Comparison of ENCODE assay signal across 18 cellular contexts in genomic region chr5:8060235-8061139, GRCh38.
DNase-seq lines count a peak whose midpoint lies in the region; ATAC-seq, FAIRE-seq and TF ChIP-seq lines count a peak whose summit lies in the region.
"Had no signal": no experiment of that assay in that cellular context is flagged by ENCODE, and none has a peak within 500 bp of the region (broad histone marks: within the 10 kb centered on the region; RNA-seq: fewer than 3 reads in every experiment).

No MANE protein-coding gene starts in this region.

- H3K9me3 Mint-ChIP-seq in brain (no peaks in the 10 kb centered on the region), neural progenitor cell (no peaks in the 10 kb centered on the region)
- no peaks in the 10 kb centered on the region for H3K9me3 Mint-ChIP-seq in activated naive CD8-positive, alpha-beta T cell treated with anti-CD3 and anti-CD28 coated beads, Interleukin-2, amount 50 U/mL, for 24 hours

- no peaks in the 10 kb centered on the region for H3K79me2 ChIP-seq in neural progenitor cell (ENCODE audit: low read depth)

- no peaks in the 10 kb centered on the region for H3K36me3 Mint-ChIP-seq in brain
- no peaks in the 10 kb centered on the region for H3K36me3 Mint-ChIP-seq in neural progenitor cell
- no peaks in the 10 kb centered on the region for H3K36me3 Mint-ChIP-seq in activated naive CD8-positive, alpha-beta T cell treated with anti-CD3 and anti-CD28 coated beads, Interleukin-2, amount 50 U/mL, for 24 hours (ENCODE audit: low read depth)
- H3K36me3 Mint-ChIP-seq: CD4-positive, CD25-positive, alpha-beta regulatory T cell had no signal

- in situ Hi-C loops in G401 (cut with HindIII; ENCODE audit: low sequenced_read_pairs), result no loop called here

- H3K27ac ChIP-seq in neural progenitor cell, result no peak overlapping the region
- H3K27ac ChIP-seq in lower lobe of right lung, result no peak overlapping the region
- H3K27ac ChIP-seq: prostate gland, upper lobe of right lung had no signal

- H4K20me1 ChIP-seq in neural progenitor cell (ENCODE audit: low read depth), result no peaks in the 10 kb centered on the region

- no peaks in the 10 kb centered on the region for H3K36me3 ChIP-seq in neural progenitor cell
- no peaks in the 10 kb centered on the region for H3K36me3 ChIP-seq in lower lobe of right lung
- H3K36me3 ChIP-seq: prostate gland, upper lobe of right lung had no signal

- DNase-seq in G401 (ENCODE audit: low spot score) (peak; percentile 64), HTR-8/SVneo (ENCODE audit: insufficient read length, low spot score) (no peak), neural progenitor cell (ENCODE audit: low spot score) (no peak), lower lobe of right lung (no peak)
- no peak for DNase-seq in activated naive CD8-positive, alpha-beta T cell treated with anti-CD3 and anti-CD28 coated beads, Interleukin-2, amount 50 U/mL, for 24 hours
- DNase-seq: activated CD4-positive, CD25-positive, alpha-beta regulatory T cell treated with anti-CD3 and anti-CD28 coated beads, Interleukin-2, amount 50 U/mL, for 72 hours; activated effector memory CD4-positive, alpha-beta T cell treated with anti-CD3 and anti-CD28 coated beads, Interleukin-2, amount 50 U/mL, for 16 hours; aorta; CD4-positive, CD25-positive, alpha-beta regulatory T cell; foreskin fibroblast; NCI-H2081 treated with DMSO at 0.1 percent for 48 hours; stimulated activated naive CD4-positive, alpha-beta T cell treated with Interleukin-2 at 50 U/mL for 16 hours; upper lobe of right lung had no signal

- no peak overlapping the region for H3K4me3 ChIP-seq in neural progenitor cell
- no peak overlapping the region for H3K4me3 ChIP-seq in lower lobe of right lung
- H3K4me3 ChIP-seq: prostate gland, upper lobe of right lung had no signal

- ATAC-seq in lower lobe of right lung (no peak), GM21423 (IDR thresholded peaks at IDR 0.05; ENCODE audit: unreplicated experiment) (no peak), HG02642 (IDR thresholded peaks at IDR 0.05; ENCODE audit: poor library complexity, unreplicated experiment) (no peak)
- ATAC-seq in activated naive CD8-positive, alpha-beta T cell treated with anti-CD3 and anti-CD28 coated beads, Interleukin-2, amount 50 U/mL, for 24 hours, result no peak
- ATAC-seq: upper lobe of right lung had no signal

- peaks cover 40% of the 10 kb centered on the region for H3K4me1 Mint-ChIP-seq in brain
- H3K4me1 Mint-ChIP-seq in neural progenitor cell, result peaks cover 17% of the 10 kb centered on the region
- no peaks in the 10 kb centered on the region for H3K4me1 Mint-ChIP-seq in activated naive CD8-positive, alpha-beta T cell treated with anti-CD3 and anti-CD28 coated beads, Interleukin-2, amount 50 U/mL, for 24 hours
- H3K4me1 Mint-ChIP-seq: CD4-positive, CD25-positive, alpha-beta regulatory T cell had no signal

- H3K4me3 Mint-ChIP-seq in brain, result no peak overlapping the region
- H3K4me3 Mint-ChIP-seq in neural progenitor cell, result no peak overlapping the region
- no peak overlapping the region for H3K4me3 Mint-ChIP-seq in activated naive CD8-positive, alpha-beta T cell treated with anti-CD3 and anti-CD28 coated beads, Interleukin-2, amount 50 U/mL, for 24 hours
- H3K4me3 Mint-ChIP-seq: CD4-positive, CD25-positive, alpha-beta regulatory T cell; T-helper 1 cell treated with Interleukin-12 subunit alpha and Interleukin-12 subunit beta and Interleukin-4 antibody, amounts not matched to agents 30 μg/mL and 1 μg/mL, for 36 hours had no signal

- H2AFZ ChIP-seq in neural progenitor cell (replicated peaks), result peak overlapping the region; percentile 72

- H3K27ac Mint-ChIP-seq in brain, result peak overlapping the region in 3 of 5 experiments; percentile 0 to 59 (median 21)
- H3K27ac Mint-ChIP-seq in neural progenitor cell, result peak overlapping the region; percentile 50
- H3K27ac Mint-ChIP-seq in activated naive CD8-positive, alpha-beta T cell treated with anti-CD3 and anti-CD28 coated beads, Interleukin-2, amount 50 U/mL, for 24 hours, result no peak overlapping the region
- H3K27ac Mint-ChIP-seq: CD4-positive, CD25-positive, alpha-beta regulatory T cell; T-helper 1 cell treated with Interleukin-12 subunit alpha and Interleukin-12 subunit beta and Interleukin-4 antibody, amounts not matched to agents 30 μg/mL and 1 μg/mL, for 36 hours had no signal

- H3K27me3 Mint-ChIP-seq in brain (no peaks in the 10 kb centered on the region), neural progenitor cell (ENCODE audit: insufficient read depth, low read depth) (peaks cover 3% of the 10 kb centered on the region)
- H3K27me3 Mint-ChIP-seq in activated naive CD8-positive, alpha-beta T cell treated with anti-CD3 and anti-CD28 coated beads, Interleukin-2, amount 50 U/mL, for 24 hours, result peaks cover 2% of the 10 kb centered on the region
- H3K27me3 Mint-ChIP-seq: CD4-positive, CD25-positive, alpha-beta regulatory T cell had no signal

- TF ChIP-seq CTCF in brain (conservative IDR thresholded peaks at IDR 0.05) (no peak), neural progenitor cell (IDR thresholded peaks at IDR 0.05) (no peak), lower lobe of right lung (IDR thresholded peaks at IDR 0.05) (no peak)

- H3K4me1 ChIP-seq in neural progenitor cell, result peaks cover 5% of the 10 kb centered on the region
- no peaks in the 10 kb centered on the region for H3K4me1 ChIP-seq in lower lobe of right lung
- H3K4me1 ChIP-seq: prostate gland, upper lobe of right lung had no signal

- H3K27me3 ChIP-seq in neural progenitor cell (no peaks in the 10 kb centered on the region), lower lobe of right lung (ENCODE audit: low read depth) (no peaks in the 10 kb centered on the region)
- H3K27me3 ChIP-seq: upper lobe of right lung had no signal

- H3K4me2 ChIP-seq in neural progenitor cell, result no peak overlapping the region

- peak; percentile 48 for FAIRE-seq in HTR-8/SVneo (lab: Jason Lieb, UNC)

- intact Hi-C loops in lower lobe of right lung (cut with DNase I), result no loop called here

- no peak overlapping the region for H3K9ac ChIP-seq in neural progenitor cell

- H3F3A ChIP-seq in neural progenitor cell (ENCODE audit: low read depth), result no peaks in the 10 kb centered on the region

- H3K9me3 ChIP-seq in neural progenitor cell (ENCODE audit: low read depth) (no peaks in the 10 kb centered on the region), lower lobe of right lung (no peaks in the 10 kb centered on the region)
- H3K9me3 ChIP-seq: prostate gland, upper lobe of right lung had no signal
